8 cellular contexts compared by ENCODE assay signal in genomic region chr1:93845554-93846150, GRCh38. TPM values are rescaled to one million over a fixed set of nuclear protein-coding genes. Genes with fewer than 3 reads are reported as not detected.
DNase-seq lines count a peak whose midpoint lies in the region; ATAC-seq and TF ChIP-seq lines count a peak whose summit lies in the region.

No MANE protein-coding gene starts in this region.

- no peak for DNase-seq in BE2C
- no peak for DNase-seq in RWPE2 (ENCODE audit: low spot score)
- no peak for DNase-seq in dorsolateral prefrontal cortex
- DNase-seq in upper lobe of left lung: no peak
- DNase-seq in NCI-H2107 treated with DMSO at 0.1 percent for 48 hours (lab: John Stamatoyannopoulos, UW; ENCODE audit: unreplicated experiment): no peak

- H3K27me3 ChIP-seq in BE2C (no peaks in the 10 kb centered on the region), RWPE2 (ENCODE audit: insufficient read depth, poor library complexity, severe bottlenecking) (no peaks in the 10 kb centered on the region), dorsolateral prefrontal cortex (no peaks in the 10 kb centered on the region), mucosa of rectum (ENCODE audit: control insufficient read depth in 2 of 2, insufficient read depth in 2 of 2, low read length in 2 of 2) (no peaks in the 10 kb centered on the region), upper lobe of left lung (no peaks in the 10 kb centered on the region)

- H3K27ac ChIP-seq in RWPE2 (ENCODE audit: poor library complexity, severe bottlenecking) (peak overlapping the region; percentile 94), dorsolateral prefrontal cortex (peak overlapping the region; percentile 63 to 99 (median 97)), mucosa of rectum (ENCODE audit: low read depth in 2 of 2, low read length in 2 of 2) (peak overlapping the region; percentile 95 to 96), upper lobe of left lung (peak overlapping the region; percentile 94 to 99 (median 96))

- H3K4me1 ChIP-seq in BE2C: peaks cover 10% of the 10 kb centered on the region
- H3K4me1 ChIP-seq in RWPE2 (ENCODE audit: insufficient read depth, poor library complexity, severe bottlenecking): peaks cover 15% of the 10 kb centered on the region
- peaks cover 9 to 18% of the 10 kb centered on the region in 2 donors for H3K4me1 ChIP-seq in mucosa of rectum (ENCODE audit: control insufficient read depth in 2 of 2, insufficient read depth in 2 of 2, low read length in 2 of 2)
- H3K4me1 ChIP-seq in upper lobe of left lung: peaks cover 21 to 28% (median 26%) of the 10 kb centered on the region in 4 donors

- no peak for TF ChIP-seq EP300 in upper lobe of left lung (IDR thresholded peaks at IDR 0.05)

- TF ChIP-seq CTCF in BE2C (IDR thresholded peaks at IDR 0.05; ENCODE audit: low read depth, low read length) (no peak), RWPE2 (IDR thresholded peaks at IDR 0.05; ENCODE audit: poor library complexity, severe bottlenecking) (no peak), dorsolateral prefrontal cortex (IDR thresholded peaks at IDR 0.05 in 54 of 56, conservative IDR thresholded peaks at IDR 0.05 in 2 of 56; ENCODE audit: low read depth in 1 of 56, partially characterized antibody in 56 of 56) (no peak), upper lobe of left lung (IDR thresholded peaks at IDR 0.05) (no peak)

- TF ChIP-seq POLR2A in GM18505 (IDR thresholded peaks at IDR 0.05; ENCODE audit: borderline replicate concordance, extremely low read depth, insufficient read depth, insufficient read length): no peak
- no peak for TF ChIP-seq POLR2A in upper lobe of left lung (IDR thresholded peaks at IDR 0.05)

- intact Hi-C loops in dorsolateral prefrontal cortex (cut with DNase I): loop anchor here (2.0 to 10.0 kb wide), 8 partner anchors 63 to 661 kb away; partner anchors contain the start of genes GCLM (in 2 of the 2), ABCD3 (in 1 of the 2), CCDC18 (in 1 of the 2) and DR1 (in 1 of the 2)

- no peaks in the 10 kb centered on the region for H3K9me3 ChIP-seq in BE2C
- no peaks in the 10 kb centered on the region for H3K9me3 ChIP-seq in RWPE2 (ENCODE audit: severe bottlenecking)
- peaks cover 0 to 3% of the 10 kb centered on the region in 2 donors for H3K9me3 ChIP-seq in mucosa of rectum (ENCODE audit: control insufficient read depth in 2 of 2, low read length in 2 of 2)
- no peaks in the 10 kb centered on the region for H3K9me3 ChIP-seq in upper lobe of left lung

- WGBS in upper lobe of left lung, 2 donors: 22 to 25% methylated on average over 16 of the region's 16 CpGs

- H3K4me3 ChIP-seq in BE2C (ENCODE audit: low read depth, low read length) (peak overlapping the region; percentile 70), RWPE2 (ENCODE audit: severe bottlenecking) (peak overlapping the region; percentile 72), dorsolateral prefrontal cortex (peak overlapping the region; percentile 59 to 97 (median 85)), mucosa of rectum (ENCODE audit: low read length in 2 of 2) (peak overlapping the region; percentile 89 to 99), upper lobe of left lung (peak overlapping the region; percentile 68 to 83 (median 72))

- H3K9ac ChIP-seq in mucosa of rectum (ENCODE audit: low read depth in 1 of 2, low read length in 2 of 2): peak overlapping the region; percentile 70 to 96

- no peaks in the 10 kb centered on the region for H3K36me3 ChIP-seq in BE2C
- H3K36me3 ChIP-seq in RWPE2 (ENCODE audit: low read depth): no peaks in the 10 kb centered on the region; the same call in 1 of the 2 replicates
- H3K36me3 ChIP-seq in mucosa of rectum (ENCODE audit: control insufficient read depth in 2 of 2, insufficient read depth in 2 of 2, low read length in 2 of 2): no peaks in the 10 kb centered on the region
- H3K36me3 ChIP-seq in upper lobe of left lung: no peaks in the 10 kb centered on the region

- ATAC-seq in GM18505 (IDR thresholded peaks at IDR 0.05; ENCODE audit: unreplicated experiment) (peak; percentile 6), HG03159 (IDR thresholded peaks at IDR 0.05; ENCODE audit: unreplicated experiment) (peak; percentile 4), RWPE2 (ENCODE audit: low read depth) (peak; percentile 53), upper lobe of left lung (ENCODE audit: low FRiP score in 2 of 2) (peak in 1 of 2 donors; percentile 3)

RNA-seq across cellular contexts. Expression of gene DNTTIP2, which starts 33.4 kb away (rescaled TPM):
- 80.7 TPM for polyA plus RNA-seq in BE2C (2012; ENCODE audit: insufficient read depth, insufficient read length, low read depth)
- total RNA-seq in dorsolateral prefrontal cortex (10 to 100 TPM; 26.4 to 67.8 (median 41.9) TPM), upper lobe of left lung (10 to 100 TPM; 14.4 to 43.7 (median 33.2) TPM)
